8 cellular contexts compared by ENCODE assay signal in genomic region chr1:145845144-145845513, GRCh38. TPM values are rescaled to one million over a fixed set of nuclear protein-coding genes. Genes with fewer than 3 reads are reported as not detected.
DNase-seq lines count a peak whose midpoint lies in the region; ATAC-seq and TF ChIP-seq lines count a peak whose summit lies in the region.

No MANE protein-coding gene starts in this region.

- DNase-seq in BE2C (no peak), SK-N-MC (ENCODE audit: low read depth, low spot score) (no peak), heart left ventricle (no peak), spleen (no peak), NK-92 (lab: John Stamatoyannopoulos, UW; ENCODE audit: unreplicated experiment) (no peak), NCI-H187 treated with DMSO at 0.1 percent for 48 hours (lab: John Stamatoyannopoulos, UW) (no peak)

- H3K9me3 ChIP-seq in BE2C (no peaks in the 10 kb centered on the region), SK-N-MC (ENCODE audit: low read depth, low read length) (no peaks in the 10 kb centered on the region), heart left ventricle (no peaks in the 10 kb centered on the region), spleen (no peaks in the 10 kb centered on the region)

- 5 to 28% (median 14%) methylated on average over 4 of the region's 4 CpGs for WGBS in heart left ventricle, 4 donors
- WGBS in spleen, 5 donors, result 1 to 8% (median 4%) methylated on average over 4 of the region's 4 CpGs

- H3K4me3 ChIP-seq in BE2C (ENCODE audit: low read depth, low read length) (peak overlapping the region; percentile 77), SK-N-MC (peak overlapping the region; percentile 90), heart left ventricle (peak overlapping the region; percentile 9 to 75 (median 66)), spleen (peak overlapping the region; percentile 42 to 75 (median 54))

- no peak overlapping the region for H3K9ac ChIP-seq in SK-N-MC (ENCODE audit: insufficient read length)

- H3K27ac ChIP-seq in SK-N-MC, result no peak overlapping the region
- H3K27ac ChIP-seq in heart left ventricle, result peak overlapping the region in 10 of 12 donors; percentile 57 to 85 (median 76)
- H3K27ac ChIP-seq in spleen, result peak overlapping the region; percentile 73 to 90 (median 86)

- TF ChIP-seq CTCF in BE2C (IDR thresholded peaks at IDR 0.05; ENCODE audit: low read depth, low read length) (no peak), heart left ventricle (IDR thresholded peaks at IDR 0.05) (no peak), spleen (IDR thresholded peaks at IDR 0.05 in 8 of 11, conservative IDR thresholded peaks at IDR 0.05 in 3 of 11) (no peak)

- H3K36me3 ChIP-seq in BE2C (peaks cover 20% of the 10 kb centered on the region), SK-N-MC (ENCODE audit: insufficient read depth, low read length) (peaks cover 39% of the 10 kb centered on the region), heart left ventricle (peaks cover 0 to 61% (median 50%) of the 10 kb centered on the region in 9 donors), spleen (peaks cover 3 to 62% (median 45%) of the 10 kb centered on the region in 6 donors)

- no peak for TF ChIP-seq POLR2A in heart left ventricle (IDR thresholded peaks at IDR 0.05)
- no peak for TF ChIP-seq POLR2A in spleen (IDR thresholded peaks at IDR 0.05)

- H3K27me3 ChIP-seq in BE2C (no peaks in the 10 kb centered on the region), heart left ventricle (no peaks in the 10 kb centered on the region), spleen (replicated peaks in 1 of 7) (no peaks in the 10 kb centered on the region)

- H3K4me1 ChIP-seq in BE2C (no peaks in the 10 kb centered on the region), heart left ventricle (peaks cover 0 to 23% (median 13%) of the 10 kb centered on the region in 12 donors), spleen (peaks cover 10 to 27% (median 20%) of the 10 kb centered on the region in 6 donors)

- intact Hi-C loops in heart left ventricle (cut with DNase I), result loop anchor here in 8 of 10 donors (1.0 to 5.0 kb wide), 7 partner anchors 62 to 169 kb away; partner anchors contain the start of genes ITGA10 (in 4 of the 8) and PEX11B (in 2 of the 8)
- intact Hi-C loops in spleen (cut with DNase I; ENCODE audit: low total_unique reads), result loop anchor here (5.0 kb wide), 1 partner anchor 167 kb away; no protein-coding TSS in a partner anchor

- ATAC-seq in GM19025 (IDR thresholded peaks at IDR 0.05; ENCODE audit: low read depth, unreplicated experiment) (peak; percentile 78), HG03135 (IDR thresholded peaks at IDR 0.05; ENCODE audit: unreplicated experiment) (peak; percentile 71), heart left ventricle (peak; percentile 28 to 43 (median 35))

RNA-seq across cellular contexts. Expression of gene NUDT17, which starts 0.3 kb away (rescaled TPM):
- polyA plus RNA-seq in BE2C (2012; ENCODE audit: insufficient read depth, insufficient read length, low read depth), result 7.9 TPM
- total RNA-seq in heart left ventricle (10 to 100 TPM in 1 of 9 donors, 1 to 10 TPM in 8; 1.7 to 10.9 (median 4.3) TPM), spleen (1 to 10 TPM; 4.3 to 7.5 (median 5.4) TPM)
- polyA plus RNA-seq in heart left ventricle (1 to 10 TPM in 1 of 2 donors, under 1 TPM in 1; 0.71 to 3.4 TPM), spleen (1 to 10 TPM; 4.8 to 6.7 (median 4.8) TPM)

RNA-seq across cellular contexts. Expression of gene PIAS3, which starts 13.8 kb away (rescaled TPM):
- 20.3 TPM for polyA plus RNA-seq in BE2C (2012; ENCODE audit: insufficient read depth, insufficient read length, low read depth)
- total RNA-seq in heart left ventricle (10 to 100 TPM; 14.2 to 25.8 (median 15.6) TPM), spleen (10 to 100 TPM; 20.1 to 29.5 (median 26.2) TPM)
- polyA plus RNA-seq in heart left ventricle (10 to 100 TPM; 14.2 to 31.0 TPM), spleen (10 to 100 TPM; 10.1 to 16.9 (median 11.7) TPM)

RNA-seq across cellular contexts. Expression of gene POLR3C, which starts 21.1 kb away (rescaled TPM):
- 46.6 TPM for polyA plus RNA-seq in BE2C (2012; ENCODE audit: insufficient read depth, insufficient read length, low read depth)
- total RNA-seq in heart left ventricle, result 10 to 100 TPM; 12.5 to 22.4 (median 15.1) TPM
- polyA plus RNA-seq in heart left ventricle, result 10 to 100 TPM in 1 of 2 donors, 1 to 10 TPM in 1; 5.9 to 14.8 TPM
- 10 to 100 TPM; 28.5 to 37.0 (median 32.5) TPM for total RNA-seq in spleen
- 10 to 100 TPM; 15.7 to 17.2 (median 16.2) TPM for polyA plus RNA-seq in spleen

RNA-seq across cellular contexts. Expression of gene RNF115, which starts 21.2 kb away (rescaled TPM):
- polyA plus RNA-seq in BE2C (2012; ENCODE audit: insufficient read depth, insufficient read length, low read depth), result 5.9 TPM
- total RNA-seq in heart left ventricle (10 to 100 TPM; 41.4 to 76.5 (median 52.0) TPM), spleen (10 to 100 TPM; 12.0 to 27.2 (median 17.5) TPM)
- polyA plus RNA-seq in heart left ventricle (10 to 100 TPM; 20.5 to 29.4 TPM), spleen (1 to 10 TPM; 4.8 to 5.9 (median 5.0) TPM)

RNA-seq across cellular contexts. Expression of gene ANKRD35, which starts 40.5 kb away (rescaled TPM):
- polyA plus RNA-seq in BE2C (2012; ENCODE audit: insufficient read depth, insufficient read length, low read depth), result not detected
- 1 to 10 TPM in 2 of 9 donors, under 1 TPM in 7; 0.29 to 1.4 (median 0.51) TPM for total RNA-seq in heart left ventricle
- 1 to 10 TPM in 1 of 2 donors, under 1 TPM in 1; 0.50 to 1.5 TPM for polyA plus RNA-seq in heart left ventricle
- total RNA-seq in spleen, result 1 to 10 TPM in 1 of 7 donors, under 1 TPM in 6; 0.26 to 1.3 (median 0.47) TPM
- polyA plus RNA-seq in spleen, result under 1 TPM; 0.38 to 0.65 (median 0.57) TPM
